In genomic region chr4:152401424-152401823, GRCh38 we compare ENCODE assay signal across 23 cellular contexts.
"Had no signal": no experiment of that assay in that cellular context is flagged by ENCODE, and none has a peak within 500 bp of the region (broad histone marks: within the 10 kb centered on the region; RNA-seq: fewer than 3 reads in every experiment).

No MANE protein-coding gene starts in this region.

- H3K27ac Mint-ChIP-seq: activated CD8-positive, alpha-beta T cell treated with anti-CD3 and anti-CD28 coated beads for 36 hours; activated T-helper 17 cell treated with anti-CD3 and anti-CD28 coated beads, Interleukin-2, amount 50 U/mL, for 72 hours; stimulated activated effector memory CD8-positive, alpha-beta T cell treated with anti-CD3 and anti-CD28 coated beads, Interleukin-12 subunit alpha, Interleukin-12 subunit beta, amount 100 ng/mL, for 72 hours; T-helper 2 cell treated with Interferon-gamma antibody and Interleukin-4, amounts not matched to agents 5 μg/mL and 100 μg/mL, for 36 hours; type B pancreatic cell; WTC11 had no signal

- H3K4me3 ChIP-seq: coronary artery, gastroesophageal sphincter, heart left ventricle, left ventricle myocardium inferior, prostate gland, right lobe of liver, smooth muscle cell, testis had no signal

- H3K9me3 Mint-ChIP-seq: activated CD8-positive, alpha-beta T cell treated with anti-CD3 and anti-CD28 coated beads for 36 hours; activated T-helper 17 cell treated with anti-CD3 and anti-CD28 coated beads, Interleukin-2, amount 50 U/mL, for 72 hours; central memory CD8-positive, alpha-beta T cell; stimulated activated effector memory CD8-positive, alpha-beta T cell treated with anti-CD3 and anti-CD28 coated beads, Interleukin-12 subunit alpha, Interleukin-12 subunit beta, amount 100 ng/mL, for 72 hours; T-helper 2 cell treated with Interferon-gamma antibody and Interleukin-4, amounts not matched to agents 5 μg/mL and 100 μg/mL, for 36 hours; type B pancreatic cell had no signal

- H3K36me3 ChIP-seq: gastroesophageal sphincter, heart left ventricle, left ventricle myocardium inferior, prostate gland, right lobe of liver had no signal

- H3K36me3 Mint-ChIP-seq: stimulated activated effector memory CD8-positive, alpha-beta T cell treated with anti-CD3 and anti-CD28 coated beads, Interleukin-12 subunit alpha, Interleukin-12 subunit beta, amount 100 ng/mL, for 72 hours had no signal

- FAIRE-seq: TTC549 had no signal

- H3K4me1 ChIP-seq: gastroesophageal sphincter, prostate gland, right lobe of liver, testis had no signal

- H3K27me3 ChIP-seq: gastroesophageal sphincter, heart left ventricle, right lobe of liver, testis had no signal

- H3K4me3 Mint-ChIP-seq: activated CD8-positive, alpha-beta T cell treated with anti-CD3 and anti-CD28 coated beads for 36 hours; activated T-helper 17 cell treated with anti-CD3 and anti-CD28 coated beads, Interleukin-2, amount 50 U/mL, for 72 hours; central memory CD8-positive, alpha-beta T cell; stimulated activated effector memory CD8-positive, alpha-beta T cell treated with anti-CD3 and anti-CD28 coated beads, Interleukin-12 subunit alpha, Interleukin-12 subunit beta, amount 100 ng/mL, for 72 hours; T-helper 2 cell treated with Interferon-gamma antibody and Interleukin-4, amounts not matched to agents 5 μg/mL and 100 μg/mL, for 36 hours; type B pancreatic cell; WTC11 had no signal

- H3K27ac ChIP-seq: coronary artery, gastroesophageal sphincter, heart left ventricle, left ventricle myocardium inferior, prostate gland, right lobe of liver, testis had no signal

- DNase-seq: activated CD4-positive, alpha-beta T cell treated with anti-CD3 and anti-CD28 coated beads for 48 hours; activated CD8-positive, alpha-beta T cell treated with anti-CD3 and anti-CD28 coated beads for 36 hours; activated naive CD4-positive, alpha-beta T cell treated with Interleukin-2 at 50 U/mL for 16 hours; activated T-cell treated with anti-CD3 and anti-CD28 coated beads, Interleukin-2, amount 50 U/mL, for 1 hour; aorta; heart left ventricle; kidney glomerular epithelial cell; left ventricle myocardium inferior; right lobe of liver; stimulated activated CD4-positive, alpha-beta T cell treated with anti-CD3 and anti-CD28 coated beads, Interleukin-4, amount 100 ng/mL, for 1 hour; testis had no signal

- H3K9me3 ChIP-seq: gastroesophageal sphincter, heart left ventricle, left ventricle myocardium inferior, prostate gland, right lobe of liver, testis had no signal

- ATAC-seq: activated CD8-positive, alpha-beta T cell treated with anti-CD3 and anti-CD28 coated beads for 36 hours; activated T-helper 17 cell treated with anti-CD3 and anti-CD28 coated beads, Interleukin-2, amount 50 U/mL, for 72 hours; esophagus mucosa; gastroesophageal sphincter; right lobe of liver; stimulated activated effector memory CD8-positive, alpha-beta T cell treated with anti-CD3 and anti-CD28 coated beads, Interleukin-12 subunit alpha, Interleukin-12 subunit beta, amount 100 ng/mL, for 72 hours; WTC11 had no signal

- H3K27me3 Mint-ChIP-seq: activated CD8-positive, alpha-beta T cell treated with anti-CD3 and anti-CD28 coated beads for 36 hours; activated T-helper 17 cell treated with anti-CD3 and anti-CD28 coated beads, Interleukin-2, amount 50 U/mL, for 72 hours; central memory CD8-positive, alpha-beta T cell; type B pancreatic cell had no signal
